Comparison of ENCODE assay signal across 25 cellular contexts in the genomic region with DNA sequence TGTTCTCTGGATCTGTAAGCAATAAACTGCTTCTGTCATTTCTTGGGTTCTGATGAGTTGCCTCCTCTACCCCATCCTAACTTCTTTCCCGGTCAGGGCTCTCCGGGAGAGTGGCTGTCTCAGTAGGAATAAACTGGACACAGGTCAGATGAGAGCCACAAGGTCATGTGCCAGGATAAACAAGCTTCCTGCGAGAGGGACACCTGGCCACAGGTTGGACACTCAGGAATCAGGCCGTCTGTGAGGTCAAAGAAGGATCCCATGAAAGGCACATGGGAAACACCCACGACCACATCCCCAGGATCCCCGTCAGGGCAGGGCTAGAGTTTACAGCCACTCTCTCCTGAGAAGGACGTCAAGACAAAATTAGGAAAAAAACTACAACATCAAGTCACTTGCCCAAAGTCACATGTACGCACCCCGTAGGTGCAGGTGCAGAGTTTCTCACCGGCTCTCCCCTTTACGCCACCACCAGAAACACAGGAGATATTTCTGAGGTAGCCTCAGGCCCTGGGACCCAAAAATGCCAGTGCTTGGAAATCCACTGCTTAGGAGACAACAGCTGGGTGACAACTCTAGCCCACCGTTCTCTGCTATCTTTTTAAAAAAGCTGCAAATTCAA. TPM values are rescaled to one million over a fixed set of nuclear protein-coding genes. Genes with fewer than 3 reads are reported as not detected.
"Had no signal": no experiment of that assay in that cellular context is flagged by ENCODE, and none has a peak within 500 bp of the region (broad histone marks: within the 10 kb centered on the region; RNA-seq: fewer than 3 reads in every experiment).

No MANE protein-coding gene starts in this region.

- H3K4me3 Mint-ChIP-seq: activated B cell treated with CpG ODN at 0.5 μM for 24 hours; activated CD4-positive, alpha-beta T cell treated with anti-CD3 and anti-CD28 coated beads, Interleukin-2, amount 10 ng/mL, durations not matched to agents 24 days and 14 days; activated T-cell treated with anti-CD3 and anti-CD28 coated beads, Interleukin-2, amount 50 U/mL, for 24 hours; T-helper 1 cell treated with Interleukin-12 subunit alpha and Interleukin-12 subunit beta and Interleukin-4 antibody, amounts not matched to agents 30 μg/mL and 1 μg/mL, for 36 hours had no signal

- FAIRE-seq: astrocyte, RCC 7860 had no signal

- H3K9me3 ChIP-seq: MG63 had no signal

- H3K36me3 Mint-ChIP-seq: activated naive CD4-positive, alpha-beta T cell treated with anti-CD3 and anti-CD28 coated beads, Interleukin-2, amount 50 U/mL, for 72 hours had no signal

- DNase-seq: activated B cell treated with CpG ODN at 0.5 μM for 24 hours; activated CD4-positive, alpha-beta T cell treated with anti-CD3 and anti-CD28 coated beads for 1 hour; activated CD4-positive, alpha-beta T cell treated with anti-CD3 and anti-CD28 coated beads, Interleukin-2, amount 10 ng/mL, durations not matched to agents 24 days and 14 days; activated CD4-positive, alpha-beta T cell treated with anti-CD3 and anti-CD28 coated beads, Interleukin-2, amount 50 U/mL, for 48 hours; activated effector memory CD4-positive, alpha-beta T cell treated with anti-CD3 and anti-CD28 coated beads, Interleukin-2, amount 50 U/mL, for 16 hours; activated naive CD4-positive, alpha-beta T cell treated with Interleukin-2 at 50 U/mL for 16 hours; activated T-cell treated with anti-CD3 and anti-CD28 coated beads, Interleukin-2, amount 50 U/mL, for 24 hours; amygdala; brain microvascular endothelial cell; MG63; MV-4-11; NCI-H1092 treated with DMSO at 0.1 percent for 48 hours; NCI-H1417 treated with DMSO at 0.1 percent for 48 hours; NCI-H1694; NCI-H2029 treated with DMSO at 0.1 percent for 48 hours; NCI-H446; NCI-H524; PC-3; SHP77 treated with DMSO at 0.1 percent for 48 hours had no signal

- H3K36me3 ChIP-seq: brain microvascular endothelial cell, cardiac muscle cell had no signal

- ATAC-seq: activated naive CD4-positive, alpha-beta T cell treated with anti-CD3 and anti-CD28 coated beads, Interleukin-2, amount 50 U/mL, for 72 hours; PC-3 had no signal

- H3K9me3 Mint-ChIP-seq: activated B cell treated with CpG ODN at 0.5 μM for 24 hours; activated CD4-positive, alpha-beta T cell treated with anti-CD3 and anti-CD28 coated beads, Interleukin-2, amount 10 ng/mL, durations not matched to agents 24 days and 14 days; activated T-cell treated with anti-CD3 and anti-CD28 coated beads, Interleukin-2, amount 50 U/mL, for 24 hours; T-helper 1 cell treated with Interleukin-12 subunit alpha and Interleukin-12 subunit beta and Interleukin-4 antibody, amounts not matched to agents 30 μg/mL and 1 μg/mL, for 36 hours had no signal

- H3K27ac ChIP-seq: brain microvascular endothelial cell, cardiac muscle cell had no signal

- H3K27ac Mint-ChIP-seq: activated B cell treated with CpG ODN at 0.5 μM for 24 hours; activated CD4-positive, alpha-beta T cell treated with anti-CD3 and anti-CD28 coated beads, Interleukin-2, amount 10 ng/mL, durations not matched to agents 24 days and 14 days; activated naive CD4-positive, alpha-beta T cell treated with anti-CD3 and anti-CD28 coated beads, Interleukin-2, amount 50 U/mL, for 72 hours; activated T-cell treated with anti-CD3 and anti-CD28 coated beads, Interleukin-2, amount 50 U/mL, for 24 hours; T-helper 1 cell treated with Interleukin-12 subunit alpha and Interleukin-12 subunit beta and Interleukin-4 antibody, amounts not matched to agents 30 μg/mL and 1 μg/mL, for 36 hours had no signal

- H3K27me3 ChIP-seq: brain microvascular endothelial cell, cardiac muscle cell, MG63 had no signal

- H3K4me3 ChIP-seq: cardiac muscle cell, MG63 had no signal

RNA-seq across cellular contexts. Expression of a gene that starts 28.9 kb away (rescaled TPM):
- total RNA-seq: activated B cell treated with CpG ODN at 0.5 μM for 24 hours, SK-MEL-5 had no signal
